ENCODE assay signal across 7 cellular contexts in genomic region chr10:1226907-1227306, GRCh38.
A peak's percentile ranks its signal among the peaks of the same experiment; 100 is the strongest.
DNase-seq lines count a peak whose midpoint lies in the region; TF ChIP-seq lines count a peak whose summit lies in the region.
"Not testable (repeated sequence)": the region's sequence is repeated elsewhere in the genome, so short reads cannot be mapped to it uniquely, and the experiment has no call there.

No MANE protein-coding gene starts in this region.

- H3K9ac ChIP-seq in BLaER1; mesendoderm (ENCODE audit: low read length): not testable (repeated sequence)

- not testable (repeated sequence) for H2AK5ac ChIP-seq in mesendoderm (ENCODE audit: low read length)

- not testable (repeated sequence) for H2BK120ac ChIP-seq in mesendoderm (ENCODE audit: low read depth, low read length)

- not testable (repeated sequence) for H3K4me1 Mint-ChIP-seq in activated CD4-positive, alpha-beta T cell treated with anti-CD3 and anti-CD28 coated beads, Interleukin-2, amount 10 ng/mL, durations not matched to agents 24 days and 14 days
- peaks cover 23% of the 10 kb centered on the region for H3K4me1 Mint-ChIP-seq in neural crest cell

- not testable (repeated sequence) for H3K56ac ChIP-seq in mesendoderm (ENCODE audit: low read length)

- H3K4me3 ChIP-seq in BLaER1; right atrium auricular region; mesendoderm (ENCODE audit: low read length): not testable (repeated sequence)
- peak overlapping the region; percentile 2; the same call in 1 of the 2 replicates for H3K4me3 ChIP-seq in H7 (ENCODE audit: insufficient read depth, low read depth, low read length)

- H3K4ac ChIP-seq in mesendoderm (ENCODE audit: low read depth, low read length) = not testable (repeated sequence)

- no CpG with 5 or more reads among the region's 8 CpGs for WGBS in mesendoderm (ENCODE audit: extremely low coverage, insufficient coverage, low lambda C conversion rate)

- not testable (repeated sequence) for TF ChIP-seq CTCF in right atrium auricular region (IDR thresholded peaks at IDR 0.05); neural crest cell (conservative IDR thresholded peaks at IDR 0.05)

- not testable (repeated sequence) for H3K18ac ChIP-seq in mesendoderm (ENCODE audit: low read length)

- not testable (repeated sequence) for H4K20me1 ChIP-seq in BLaER1

- H3K27me3 Mint-ChIP-seq in activated CD4-positive, alpha-beta T cell treated with anti-CD3 and anti-CD28 coated beads, Interleukin-2, amount 10 ng/mL, durations not matched to agents 24 days and 14 days = not testable (repeated sequence)
- H3K27me3 Mint-ChIP-seq in neural crest cell (ENCODE audit: low read depth) = peaks cover 22% of the 10 kb centered on the region

- intact Hi-C loops in activated CD4-positive, alpha-beta T cell treated with anti-CD3 and anti-CD28 coated beads, Interleukin-2, amount 10 ng/mL, durations not matched to agents 24 days and 14 days (cut with micrococcal nuclease) = not testable (repeated sequence)

- H3K27me3 ChIP-seq in BLaER1; H7 (ENCODE audit: control insufficient read depth, insufficient read depth, low read length); right atrium auricular region; mesendoderm (ENCODE audit: insufficient read depth, low read length, poor library complexity): not testable (repeated sequence)

- H3K9me3 ChIP-seq in BLaER1, right atrium auricular region: not testable (repeated sequence)

- not testable (repeated sequence) for H3K36me3 ChIP-seq in BLaER1; H7 (replicated peaks; ENCODE audit: control insufficient read depth, insufficient read depth, low read length); right atrium auricular region; mesendoderm (ENCODE audit: control insufficient read depth, insufficient read depth, low read length)

- not testable (repeated sequence) for H2BK15ac ChIP-seq in mesendoderm (replicated peaks; ENCODE audit: low read depth)

- not testable (repeated sequence) for H4K8ac ChIP-seq in mesendoderm (ENCODE audit: low read depth, low read length)

- not testable (repeated sequence) for DNase-seq in H7; neural crest cell (ENCODE audit: low read depth, low spot score)
- DNase-seq in NCI-H345 (lab: John Stamatoyannopoulos, UW) = peak; percentile 29
- DNase-seq in activated CD4-positive, alpha-beta T cell treated with anti-CD3 and anti-CD28 coated beads, Interleukin-2, amount 10 ng/mL, durations not matched to agents 24 days and 14 days = peak; percentile 37
- DNase-seq in right atrium auricular region (ENCODE audit: low spot score) = peak; percentile 32
- DNase-seq in mesendoderm = peak; percentile 21

- not testable (repeated sequence) for H3K4me3 Mint-ChIP-seq in activated CD4-positive, alpha-beta T cell treated with anti-CD3 and anti-CD28 coated beads, Interleukin-2, amount 10 ng/mL, durations not matched to agents 24 days and 14 days
- peak overlapping the region; percentile 72 for H3K4me3 Mint-ChIP-seq in neural crest cell

- not testable (repeated sequence) for H4K5ac ChIP-seq in mesendoderm (ENCODE audit: low read length)

- not testable (repeated sequence) for H3K23ac ChIP-seq in mesendoderm (ENCODE audit: low read length)

- H3K36me3 Mint-ChIP-seq in activated CD4-positive, alpha-beta T cell treated with anti-CD3 and anti-CD28 coated beads, Interleukin-2, amount 10 ng/mL, durations not matched to agents 24 days and 14 days (ENCODE audit: low read depth); neural crest cell (ENCODE audit: low read depth): not testable (repeated sequence)

- H3K27ac Mint-ChIP-seq in activated CD4-positive, alpha-beta T cell treated with anti-CD3 and anti-CD28 coated beads, Interleukin-2, amount 10 ng/mL, durations not matched to agents 24 days and 14 days; neural crest cell (ENCODE audit: unreplicated experiment): not testable (repeated sequence)

- not testable (repeated sequence) for H3K79me1 ChIP-seq in mesendoderm (ENCODE audit: low read length)

- H3K79me2 ChIP-seq in mesendoderm (ENCODE audit: control insufficient read depth, insufficient read depth, low read length) = not testable (repeated sequence)

- not testable (repeated sequence) for H3K27ac ChIP-seq in BLaER1; right atrium auricular region; mesendoderm (ENCODE audit: low read depth, low read length)

- peaks cover 36% of the 10 kb centered on the region for H3K4me1 ChIP-seq in BLaER1
- not testable (repeated sequence) for H3K4me1 ChIP-seq in right atrium auricular region; mesendoderm (ENCODE audit: control insufficient read depth, low read depth, low read length)

- H3K9me3 Mint-ChIP-seq in activated CD4-positive, alpha-beta T cell treated with anti-CD3 and anti-CD28 coated beads, Interleukin-2, amount 10 ng/mL, durations not matched to agents 24 days and 14 days; neural crest cell: not testable (repeated sequence)

- H2BK5ac ChIP-seq in mesendoderm (ENCODE audit: low read length) = not testable (repeated sequence)

- H3K4me2 ChIP-seq in BLaER1 = peak overlapping the region; percentile 54
- H3K4me2 ChIP-seq in mesendoderm (ENCODE audit: low read length) = not testable (repeated sequence)
